In the genomic region with DNA sequence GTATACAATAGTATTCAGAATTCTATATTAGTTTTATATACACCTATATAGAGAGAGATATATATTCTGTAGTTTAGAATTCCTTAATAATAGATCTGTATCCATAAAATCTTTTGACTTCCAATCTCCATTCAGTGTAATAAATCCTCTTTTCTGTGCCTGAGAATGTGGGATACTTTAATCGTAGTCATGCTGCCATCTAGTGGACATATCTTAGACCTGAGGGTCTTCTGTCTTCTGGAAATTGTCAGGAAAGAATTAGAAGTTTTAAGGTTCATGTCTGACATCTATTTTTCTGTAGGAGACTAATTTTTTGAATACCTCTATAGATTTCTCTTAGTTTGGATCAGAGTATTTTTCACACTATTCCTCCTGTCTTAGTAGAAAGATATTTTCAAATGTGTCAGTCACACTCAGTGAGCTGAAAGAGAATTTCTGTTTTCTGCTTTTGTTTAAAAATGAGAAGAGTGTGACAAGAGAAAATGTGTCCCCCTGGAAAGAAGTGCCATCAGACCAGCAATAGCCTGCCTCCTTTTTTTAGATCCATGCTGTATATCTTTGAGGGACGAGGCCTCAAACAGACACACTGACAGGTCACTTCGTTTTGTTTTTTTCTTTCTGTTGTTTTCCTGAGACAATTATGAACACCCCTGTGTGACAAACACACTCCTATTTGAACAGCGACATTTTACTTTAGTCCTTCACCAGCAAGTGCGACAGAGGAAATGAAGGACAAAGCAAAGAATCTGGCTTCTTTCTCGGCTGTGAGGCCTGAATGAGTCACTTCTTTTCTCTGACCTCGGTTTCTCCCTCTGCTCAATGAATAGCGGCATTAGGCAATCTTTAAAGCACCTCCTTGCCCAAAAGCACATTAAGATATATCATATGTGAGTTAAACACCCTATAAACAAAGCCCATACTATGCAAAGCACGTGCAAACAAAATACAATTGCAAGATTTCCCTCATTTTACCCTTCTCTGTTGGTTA, we compare ENCODE assay signal across 8 cellular contexts.
DNase-seq lines count a peak whose midpoint lies in the region; ATAC-seq, FAIRE-seq and TF ChIP-seq lines count a peak whose summit lies in the region.

No MANE protein-coding gene starts in this region.

- peak; percentile 81 for TF ChIP-seq CTCF in D721Med (IDR thresholded peaks at IDR 0.05; ENCODE audit: insufficient read depth, missing control alignments)
- peak; percentile 47 for TF ChIP-seq CTCF in foreskin fibroblast (IDR thresholded peaks at IDR 0.05; ENCODE audit: low read depth, low read length)
- TF ChIP-seq CTCF in retinal pigment epithelial cell (conservative IDR thresholded peaks at IDR 0.05; ENCODE audit: low read depth, low read length) = peak; percentile 73

- ATAC-seq in GM21447 (IDR thresholded peaks at IDR 0.05; ENCODE audit: unreplicated experiment) (peak; percentile 59), SK-N-SH treated with all-trans-retinoic acid at 6 μM for 48 hours (peak; percentile 82), HG03108 (IDR thresholded peaks at IDR 0.05; ENCODE audit: unreplicated experiment) (no peak)

- peak; percentile 91 for FAIRE-seq in D721Med (lab: Jason Lieb, UNC)

- H3K4me3 ChIP-seq in foreskin fibroblast (ENCODE audit: low read depth in 1 of 2, low read length in 2 of 2) = no peak overlapping the region
- no peak overlapping the region for H3K4me3 ChIP-seq in retinal pigment epithelial cell (ENCODE audit: low read length)

- DNase-seq in D721Med (ENCODE audit: insufficient read length, low spot score) (no peak), NCI-H1105 (lab: John Stamatoyannopoulos, UW) (peak; percentile 67), foreskin fibroblast (peak; percentile 14 to 73), retinal pigment epithelial cell (ENCODE audit: low read depth) (peak; percentile 9)
- DNase-seq in activated naive CD4-positive, alpha-beta T cell (lab: John Stamatoyannopoulos, UW) = no peak

TF ChIP-seq in SK-N-SH treated with all-trans-retinoic acid at 6 μM for 48 hours, 23 proteins besides CTCF, POLR2A, EP300 and RAD21:
- TF ChIP-seq CSDC2 (CRISPR knock-in tag; IDR thresholded peaks at IDR 0.05) (no peak), TCF4 (CRISPR knock-in tag; IDR thresholded peaks at IDR 0.05; ENCODE audit: borderline replicate concordance) (no peak), ZNF70 (CRISPR knock-in tag; IDR thresholded peaks at IDR 0.05) (no peak), ARNTL (CRISPR knock-in tag; IDR thresholded peaks at IDR 0.05; ENCODE audit: borderline replicate concordance, low read depth) (no peak), ZNF565 (CRISPR knock-in tag; conservative IDR thresholded peaks at IDR 0.05; ENCODE audit: low read depth) (no peak), PPARA (CRISPR knock-in tag; IDR thresholded peaks at IDR 0.05; ENCODE audit: borderline replicate concordance) (no peak), GLIS3 (CRISPR knock-in tag; IDR thresholded peaks at IDR 0.05) (no peak), ESRRG (CRISPR knock-in tag; IDR thresholded peaks at IDR 0.05) (no peak), ZFP30 (CRISPR knock-in tag; IDR thresholded peaks at IDR 0.05) (no peak), ZNF8 (CRISPR knock-in tag; IDR thresholded peaks at IDR 0.05) (no peak), OSR1 (CRISPR knock-in tag; IDR thresholded peaks at IDR 0.05) (no peak), SNAI2 (CRISPR knock-in tag; IDR thresholded peaks at IDR 0.05) (no peak), ZC3H10 (CRISPR knock-in tag; IDR thresholded peaks at IDR 0.05) (no peak), BACH2 (CRISPR knock-in tag; IDR thresholded peaks at IDR 0.05; ENCODE audit: borderline replicate concordance) (no peak), TOX (CRISPR knock-in tag; IDR thresholded peaks at IDR 0.05; ENCODE audit: borderline replicate concordance) (no peak)
- TF ChIP-seq, protein P1, sequence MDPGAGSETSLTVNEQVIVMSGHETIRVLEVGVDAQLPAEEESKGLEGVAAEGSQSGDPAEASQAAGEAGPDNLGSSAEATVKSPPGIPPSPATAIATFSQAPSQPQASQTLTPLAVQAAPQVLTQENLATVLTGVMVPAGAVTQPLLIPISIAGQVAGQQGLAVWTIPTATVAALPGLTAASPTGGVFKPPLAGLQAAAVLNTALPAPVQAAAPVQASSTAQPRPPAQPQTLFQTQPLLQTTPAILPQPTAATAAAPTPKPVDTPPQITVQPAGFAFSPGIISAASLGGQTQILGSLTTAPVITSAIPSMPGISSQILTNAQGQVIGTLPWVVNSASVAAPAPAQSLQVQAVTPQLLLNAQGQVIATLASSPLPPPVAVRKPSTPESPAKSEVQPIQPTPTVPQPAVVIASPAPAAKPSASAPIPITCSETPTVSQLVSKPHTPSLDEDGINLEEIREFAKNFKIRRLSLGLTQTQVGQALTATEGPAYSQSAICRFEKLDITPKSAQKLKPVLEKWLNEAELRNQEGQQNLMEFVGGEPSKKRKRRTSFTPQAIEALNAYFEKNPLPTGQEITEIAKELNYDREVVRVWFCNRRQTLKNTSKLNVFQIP (CRISPR knock-in tag; IDR thresholded peaks at IDR 0.05; ENCODE audit: borderline replicate concordance, low read depth) = no peak
- TF ChIP-seq, protein P2, sequence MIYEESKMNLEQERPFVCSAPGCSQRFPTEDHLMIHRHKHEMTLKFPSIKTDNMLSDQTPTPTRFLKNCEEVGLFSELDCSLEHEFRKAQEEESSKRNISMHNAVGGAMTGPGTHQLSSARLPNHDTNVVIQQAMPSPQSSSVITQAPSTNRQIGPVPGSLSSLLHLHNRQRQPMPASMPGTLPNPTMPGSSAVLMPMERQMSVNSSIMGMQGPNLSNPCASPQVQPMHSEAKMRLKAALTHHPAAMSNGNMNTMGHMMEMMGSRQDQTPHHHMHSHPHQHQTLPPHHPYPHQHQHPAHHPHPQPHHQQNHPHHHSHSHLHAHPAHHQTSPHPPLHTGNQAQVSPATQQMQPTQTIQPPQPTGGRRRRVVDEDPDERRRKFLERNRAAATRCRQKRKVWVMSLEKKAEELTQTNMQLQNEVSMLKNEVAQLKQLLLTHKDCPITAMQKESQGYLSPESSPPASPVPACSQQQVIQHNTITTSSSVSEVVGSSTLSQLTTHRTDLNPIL (CRISPR knock-in tag; IDR thresholded peaks at IDR 0.05; ENCODE audit: low read depth) = no peak
- TF ChIP-seq, protein P3, sequence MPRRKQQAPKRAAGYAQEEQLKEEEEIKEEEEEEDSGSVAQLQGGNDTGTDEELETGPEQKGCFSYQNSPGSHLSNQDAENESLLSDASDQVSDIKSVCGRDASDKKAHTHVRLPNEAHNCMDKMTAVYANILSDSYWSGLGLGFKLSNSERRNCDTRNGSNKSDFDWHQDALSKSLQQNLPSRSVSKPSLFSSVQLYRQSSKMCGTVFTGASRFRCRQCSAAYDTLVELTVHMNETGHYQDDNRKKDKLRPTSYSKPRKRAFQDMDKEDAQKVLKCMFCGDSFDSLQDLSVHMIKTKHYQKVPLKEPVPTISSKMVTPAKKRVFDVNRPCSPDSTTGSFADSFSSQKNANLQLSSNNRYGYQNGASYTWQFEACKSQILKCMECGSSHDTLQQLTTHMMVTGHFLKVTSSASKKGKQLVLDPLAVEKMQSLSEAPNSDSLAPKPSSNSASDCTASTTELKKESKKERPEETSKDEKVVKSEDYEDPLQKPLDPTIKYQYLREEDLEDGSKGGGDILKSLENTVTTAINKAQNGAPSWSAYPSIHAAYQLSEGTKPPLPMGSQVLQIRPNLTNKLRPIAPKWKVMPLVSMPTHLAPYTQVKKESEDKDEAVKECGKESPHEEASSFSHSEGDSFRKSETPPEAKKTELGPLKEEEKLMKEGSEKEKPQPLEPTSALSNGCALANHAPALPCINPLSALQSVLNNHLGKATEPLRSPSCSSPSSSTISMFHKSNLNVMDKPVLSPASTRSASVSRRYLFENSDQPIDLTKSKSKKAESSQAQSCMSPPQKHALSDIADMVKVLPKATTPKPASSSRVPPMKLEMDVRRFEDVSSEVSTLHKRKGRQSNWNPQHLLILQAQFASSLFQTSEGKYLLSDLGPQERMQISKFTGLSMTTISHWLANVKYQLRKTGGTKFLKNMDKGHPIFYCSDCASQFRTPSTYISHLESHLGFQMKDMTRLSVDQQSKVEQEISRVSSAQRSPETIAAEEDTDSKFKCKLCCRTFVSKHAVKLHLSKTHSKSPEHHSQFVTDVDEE (CRISPR knock-in tag; IDR thresholded peaks at IDR 0.05) = no peak
- TF ChIP-seq, protein P4, sequence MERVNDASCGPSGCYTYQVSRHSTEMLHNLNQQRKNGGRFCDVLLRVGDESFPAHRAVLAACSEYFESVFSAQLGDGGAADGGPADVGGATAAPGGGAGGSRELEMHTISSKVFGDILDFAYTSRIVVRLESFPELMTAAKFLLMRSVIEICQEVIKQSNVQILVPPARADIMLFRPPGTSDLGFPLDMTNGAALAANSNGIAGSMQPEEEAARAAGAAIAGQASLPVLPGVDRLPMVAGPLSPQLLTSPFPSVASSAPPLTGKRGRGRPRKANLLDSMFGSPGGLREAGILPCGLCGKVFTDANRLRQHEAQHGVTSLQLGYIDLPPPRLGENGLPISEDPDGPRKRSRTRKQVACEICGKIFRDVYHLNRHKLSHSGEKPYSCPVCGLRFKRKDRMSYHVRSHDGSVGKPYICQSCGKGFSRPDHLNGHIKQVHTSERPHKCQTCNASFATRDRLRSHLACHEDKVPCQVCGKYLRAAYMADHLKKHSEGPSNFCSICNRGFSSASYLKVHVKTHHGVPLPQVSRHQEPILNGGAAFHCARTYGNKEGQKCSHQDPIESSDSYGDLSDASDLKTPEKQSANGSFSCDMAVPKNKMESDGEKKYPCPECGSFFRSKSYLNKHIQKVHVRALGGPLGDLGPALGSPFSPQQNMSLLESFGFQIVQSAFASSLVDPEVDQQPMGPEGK (CRISPR knock-in tag; IDR thresholded peaks at IDR 0.05; ENCODE audit: borderline replicate concordance) = no peak

Comparison
In these comparisons a context has a peak if more than half of its experiments do, and no peak if none do; other contexts are left out.
1. DNase-seq: peak in NCI-H1105 (single experiment), foreskin fibroblast (2 of 2) and retinal pigment epithelial cell (single experiment); none in D721Med (single experiment) and activated naive CD4-positive, alpha-beta T cell (0 of 4).
2. Peak in every context shown above with its lines, with median percentiles within 50 percentile points of each other: CTCF ChIP-seq.